In genomic region chr2:174846941-174847938, GRCh38 we compare ENCODE assay signal across 8 cellular contexts.
A peak's percentile ranks its signal among the peaks of the same experiment; 100 is the strongest.
DNase-seq lines count a peak whose midpoint lies in the region; ATAC-seq and TF ChIP-seq lines count a peak whose summit lies in the region.

No MANE protein-coding gene starts in this region.

- no peak for ATAC-seq in GM18870 (IDR thresholded peaks at IDR 0.05; ENCODE audit: unreplicated experiment)
- ATAC-seq in GM18909 (IDR thresholded peaks at IDR 0.05; ENCODE audit: poor library complexity, unreplicated experiment), result no peak

- H3K9me3 Mint-ChIP-seq in Calu3 (ENCODE audit: low read depth, unreplicated experiment) (no peaks in the 10 kb centered on the region), endothelial cell (ENCODE audit: unreplicated experiment) (no peaks in the 10 kb centered on the region)

- TF ChIP-seq CTCF in Calu3 (IDR thresholded peaks at IDR 0.05; ENCODE audit: unreplicated experiment) (no peak), epithelial cell of proximal tubule (conservative IDR thresholded peaks at IDR 0.05; ENCODE audit: low read depth, low read length) (no peak), endothelial cell (IDR thresholded peaks at IDR 0.05; ENCODE audit: unreplicated experiment) (no peak)

- no peaks in the 10 kb centered on the region for H3K27me3 ChIP-seq in neuron (ENCODE audit: insufficient read depth, low read length)

- BruUV-seq in Calu3 (replicated peaks; lab: Mats Ljungman, UMichigan), result no TSS peak

- H3K36me3 Mint-ChIP-seq in Calu3 (ENCODE audit: insufficient read depth, unreplicated experiment) (no peaks in the 10 kb centered on the region), endothelial cell (ENCODE audit: low read depth, unreplicated experiment) (no peaks in the 10 kb centered on the region)

- H3K36me3 ChIP-seq in neuron (ENCODE audit: insufficient read depth, low read length), result peaks cover 3% of the 10 kb centered on the region

- no peak overlapping the region for H3K27ac Mint-ChIP-seq in Calu3 (ENCODE audit: unreplicated experiment)
- no peak overlapping the region for H3K27ac Mint-ChIP-seq in endothelial cell (ENCODE audit: unreplicated experiment)

- no peak overlapping the region for H3K4me3 Mint-ChIP-seq in Calu3 (ENCODE audit: low read depth, unreplicated experiment)
- no peak overlapping the region for H3K4me3 Mint-ChIP-seq in endothelial cell (ENCODE audit: unreplicated experiment)

- peaks cover 3% of the 10 kb centered on the region for H3K9me3 ChIP-seq in neuron (ENCODE audit: low read length)

- CTCF ChIA-PET in Calu3 (lab: Charles Lee), result no interaction called here

- H3K27me3 Mint-ChIP-seq in Calu3 (ENCODE audit: unreplicated experiment) (no peaks in the 10 kb centered on the region), endothelial cell (ENCODE audit: unreplicated experiment) (no peaks in the 10 kb centered on the region)

- intact Hi-C loops in Calu3 (cut with micrococcal nuclease; ENCODE audit: unreplicated experiment), result no loop called here

- peaks cover 30% of the 10 kb centered on the region for H3K4me1 ChIP-seq in neuron (ENCODE audit: insufficient read depth, low read length)

- DNase-seq in Calu3, result peak; percentile 4
- DNase-seq in NCI-H82 treated with DMSO at 0.1 percent for 48 hours (lab: John Stamatoyannopoulos, UW; ENCODE audit: unreplicated experiment), result peak; percentile 96
- no peak for DNase-seq in epithelial cell of proximal tubule (ENCODE audit: low read depth)
- no peak for DNase-seq in endothelial cell (ENCODE audit: low spot score)
- DNase-seq in NCI-H1105 treated with DMSO at 0.1 percent for 48 hours (lab: John Stamatoyannopoulos, UW), result no peak

- no peak overlapping the region for H2AFZ ChIP-seq in neuron (ENCODE audit: low read depth, low read length)

- peaks cover 13% of the 10 kb centered on the region for H3K4me1 Mint-ChIP-seq in Calu3 (ENCODE audit: low read depth, unreplicated experiment)
- H3K4me1 Mint-ChIP-seq in endothelial cell (ENCODE audit: unreplicated experiment), result peaks cover 6% of the 10 kb centered on the region

- H3K4me3 ChIP-seq in epithelial cell of proximal tubule (ENCODE audit: low read depth, low read length) (peak overlapping the region; percentile 28), neuron (ENCODE audit: low read length) (peak overlapping the region; percentile 43)

Comparison
In these comparisons a context has a peak if more than half of its experiments do, and no peak if none do; other contexts are left out.
1. DNase-seq: peak in Calu3 (single experiment) and NCI-H82 treated with DMSO at 0.1 percent for 48 hours (single experiment); none in epithelial cell of proximal tubule (single experiment), endothelial cell (single experiment) and NCI-H1105 treated with DMSO at 0.1 percent for 48 hours (single experiment).